In genomic region chr19:49921871-49922755, GRCh38 we compare ENCODE assay signal across 12 cellular contexts. TPM values are rescaled to one million over a fixed set of nuclear protein-coding genes. Genes with fewer than 3 reads are reported as not detected.
A peak's percentile ranks its signal among the peaks of the same experiment; 100 is the strongest.
DNase-seq lines count a peak whose midpoint lies in the region; ATAC-seq, FAIRE-seq and TF ChIP-seq lines count a peak whose summit lies in the region.
"Had no signal": no experiment of that assay in that cellular context is flagged by ENCODE, and none has a peak within 500 bp of the region (broad histone marks: within the 10 kb centered on the region; RNA-seq: fewer than 3 reads in every experiment).

No MANE protein-coding gene starts in this region.

- no peaks in the 10 kb centered on the region for H3K27me3 ChIP-seq in CD4-positive, CD25-positive, alpha-beta regulatory T cell (ENCODE audit: control insufficient read depth, insufficient read depth, low read length)
- H3K27me3 ChIP-seq in KMS-11 (ENCODE audit: insufficient read depth, low read depth) (no peaks in the 10 kb centered on the region), GM12878 (replicated peaks in 1 of 2; ENCODE audit: control insufficient read depth in 2 of 2, insufficient read depth in 2 of 2, low read length in 1 of 2) (no peaks in the 10 kb centered on the region), body of pancreas (no peaks in the 10 kb centered on the region)
- H3K27me3 ChIP-seq in naive thymus-derived CD4-positive, alpha-beta T cell (ENCODE audit: control insufficient read depth in 2 of 2, insufficient read depth in 2 of 2, low read length in 2 of 2) = no peaks in the 10 kb centered on the region
- H3K27me3 ChIP-seq: esophagus muscularis mucosa had no signal

- H3K27ac Mint-ChIP-seq in CD4-positive, CD25-positive, alpha-beta regulatory T cell = peak overlapping the region in 1 of 3 donors; percentile 89
- peak overlapping the region in 1 of 9 donors; percentile 32 for H3K27ac Mint-ChIP-seq in naive thymus-derived CD4-positive, alpha-beta T cell

- H2AFZ ChIP-seq in KMS-11 (ENCODE audit: low read depth) = no peak overlapping the region
- no peak overlapping the region for H2AFZ ChIP-seq in GM12878 (ENCODE audit: control insufficient read depth, low read depth, low read length)

- peak overlapping the region in 1 of 4 donors; percentile 4 for H3K4me3 Mint-ChIP-seq in CD4-positive, CD25-positive, alpha-beta regulatory T cell
- no peak overlapping the region for H3K4me3 Mint-ChIP-seq in naive thymus-derived CD4-positive, alpha-beta T cell

- peak overlapping the region; percentile 10 for H3K27ac ChIP-seq in CD4-positive, CD25-positive, alpha-beta regulatory T cell (ENCODE audit: insufficient read depth, low read length, poor library complexity, severe bottlenecking)
- peak overlapping the region; percentile 69; the same call in 1 of the 2 replicates for H3K27ac ChIP-seq in KMS-11
- H3K27ac ChIP-seq in GM12878 (ENCODE audit: control insufficient read depth, insufficient read depth) = peak overlapping the region; percentile 52
- H3K27ac ChIP-seq in naive thymus-derived CD4-positive, alpha-beta T cell (ENCODE audit: low read depth, low read length) = no peak overlapping the region
- H3K27ac ChIP-seq in body of pancreas = no peak overlapping the region
- H3K27ac ChIP-seq: esophagus muscularis mucosa had no signal

- DNase-seq in CD4-positive, CD25-positive, alpha-beta regulatory T cell = no peak
- no peak for DNase-seq in GM12878 (ENCODE audit: low read depth, low spot score)
- no peak for DNase-seq in naive thymus-derived CD4-positive, alpha-beta T cell
- no peak for DNase-seq in HEK293T (ENCODE audit: extremely low spot score)
- no peak for DNase-seq in body of pancreas
- DNase-seq: GDM1, OCI-M1 had no signal

- intact Hi-C loops in GM12878 (cut with micrococcal nuclease; ENCODE audit: unreplicated experiment) (no loop called here), body of pancreas (cut with DNase I) (no loop called here)
- intact Hi-C loops in naive thymus-derived CD4-positive, alpha-beta T cell (cut with micrococcal nuclease) = no loop called here

- peaks cover 0 to 3% (median 0%) of the 10 kb centered on the region in 7 donors for H3K9me3 Mint-ChIP-seq in CD4-positive, CD25-positive, alpha-beta regulatory T cell
- H3K9me3 Mint-ChIP-seq in naive thymus-derived CD4-positive, alpha-beta T cell = peaks cover 0 to 1% (median 0%) of the 10 kb centered on the region in 11 donors

- H3K4me1 ChIP-seq in CD4-positive, CD25-positive, alpha-beta regulatory T cell (ENCODE audit: control insufficient read depth, insufficient read depth, low read length, poor library complexity, severe bottlenecking) = peaks cover 13% of the 10 kb centered on the region
- peaks cover 78% of the 10 kb centered on the region for H3K4me1 ChIP-seq in KMS-11 (ENCODE audit: low read depth, poor library complexity, severe bottlenecking)
- H3K4me1 ChIP-seq in GM12878 (ENCODE audit: control insufficient read depth, insufficient read depth, low read length) = peaks cover 46% of the 10 kb centered on the region
- H3K4me1 ChIP-seq in naive thymus-derived CD4-positive, alpha-beta T cell (ENCODE audit: control insufficient read depth in 2 of 2, insufficient read depth in 2 of 2, low read length in 2 of 2) = peaks cover 0 to 3% of the 10 kb centered on the region in 2 donors
- H3K4me1 ChIP-seq in body of pancreas = no peaks in the 10 kb centered on the region

- H3K4me1 Mint-ChIP-seq in CD4-positive, CD25-positive, alpha-beta regulatory T cell = peaks cover 5 to 58% (median 15%) of the 10 kb centered on the region in 4 donors
- peaks cover 18 to 53% (median 37%) of the 10 kb centered on the region in 7 donors for H3K4me1 Mint-ChIP-seq in naive thymus-derived CD4-positive, alpha-beta T cell

- H4K20me1 ChIP-seq in KMS-11 (ENCODE audit: insufficient read depth) (peaks cover 14% of the 10 kb centered on the region; the same call in 1 of the 2 replicates), GM12878 (ENCODE audit: control insufficient read depth, insufficient read depth) (no peaks in the 10 kb centered on the region; the same call in 1 of the 2 replicates)

- POLR2A ChIA-PET in GM12878 (lab: Charles Lee) = interaction anchor here (0.5 to 2.3 kb wide), 6 partner anchors 10 to 1666 kb away, joined by 3 to 17 read pairs (median 3); partner anchors contain the start of genes CARD8, IL4I1 and PNKP
- POLR2A ChIA-PET in naive thymus-derived CD4-positive, alpha-beta T cell (lab: Charles Lee) = interaction anchor here (0.6 kb wide), 1 partner anchor 211 kb away, joined by 5 read pairs; no protein-coding TSS in a partner anchor
- POLR2A ChIA-PET in HEK293T (lab: Yijun Ruan, JAX) = interaction anchor here (1.1 to 3.8 kb wide), 2 partner anchors 7 to 35 kb away, joined by 3 to 27 read pairs; partner anchors contain the start of genes ATF5 and NUP62

- H3K27me3 Mint-ChIP-seq in CD4-positive, CD25-positive, alpha-beta regulatory T cell = no peaks in the 10 kb centered on the region
- no peaks in the 10 kb centered on the region for H3K27me3 Mint-ChIP-seq in naive thymus-derived CD4-positive, alpha-beta T cell

- RAD21 ChIA-PET in GM12878 (lab: Charles Lee; ENCODE audit: unreplicated experiment) = interaction anchor here (0.6 to 1.5 kb wide), 2 partner anchors 11 to 34 kb away, joined by 3 to 7 read pairs; no protein-coding TSS in a partner anchor

- no peak for TF ChIP-seq EP300 in GM12878 (IDR thresholded peaks at IDR 0.05; ENCODE audit: borderline replicate concordance in 1 of 2, control insufficient read depth in 1 of 2, low read depth in 2 of 2, low read length in 2 of 2)

- peak in 1 of 2 donors; percentile 16 for ATAC-seq in CD4-positive, CD25-positive, alpha-beta regulatory T cell (ENCODE audit: low read depth in 2 of 2)
- ATAC-seq in GM12878 (peak; percentile 9; the same call in 2 of the 3 replicates), HG02938 (IDR thresholded peaks at IDR 0.05; ENCODE audit: unreplicated experiment) (no peak), body of pancreas (no peak), HG03520 (IDR thresholded peaks at IDR 0.05; ENCODE audit: unreplicated experiment) (no peak)
- ATAC-seq in naive thymus-derived CD4-positive, alpha-beta T cell = peak; percentile 29
- ATAC-seq: mucosa of descending colon had no signal

- H3K36me3 ChIP-seq in CD4-positive, CD25-positive, alpha-beta regulatory T cell (ENCODE audit: control insufficient read depth, insufficient read depth, low read length) = peaks cover 52% of the 10 kb centered on the region
- H3K36me3 ChIP-seq in KMS-11 (ENCODE audit: insufficient read depth) (peaks cover 14% of the 10 kb centered on the region; the same call in 1 of the 2 replicates), GM12878 (ENCODE audit: control insufficient read depth in 2 of 2, insufficient read depth in 2 of 2, low read length in 1 of 2) (peaks cover 21 to 40% of the 10 kb centered on the region in 2 experiments), body of pancreas (replicated peaks in 1 of 2; ENCODE audit: insufficient read depth in 1 of 2, low read depth in 2 of 2) (peaks cover 0 to 6% of the 10 kb centered on the region in 2 donors)
- peaks cover 0 to 63% (median 13%) of the 10 kb centered on the region in 3 experiments for H3K36me3 ChIP-seq in naive thymus-derived CD4-positive, alpha-beta T cell (ENCODE audit: control insufficient read depth in 2 of 3, insufficient read depth in 3 of 3, low read length in 3 of 3)

- H3K79me2 ChIP-seq in KMS-11 (ENCODE audit: insufficient read depth, low read depth) (peaks cover 97% of the 10 kb centered on the region), GM12878 (ENCODE audit: control insufficient read depth, insufficient read depth, low read length) (peaks cover 91% of the 10 kb centered on the region)

- TF ChIP-seq CTCF in KMS-11 (conservative IDR thresholded peaks at IDR 0.05; ENCODE audit: low read depth, low read length) = no peak
- no peak for TF ChIP-seq CTCF in GM12878 (IDR thresholded peaks at IDR 0.05 in 2 of 3, conservative IDR thresholded peaks at IDR 0.05 in 1 of 3; ENCODE audit: control insufficient read depth in 2 of 3, extremely low read depth in 1 of 3, insufficient read depth in 1 of 3, low read depth in 3 of 3, low read length in 3 of 3)
- no peak for TF ChIP-seq CTCF in body of pancreas (IDR thresholded peaks at IDR 0.05)

- H3K9me3 ChIP-seq in CD4-positive, CD25-positive, alpha-beta regulatory T cell (ENCODE audit: control insufficient read depth in 2 of 2, low read length in 2 of 2) = no peaks in the 10 kb centered on the region
- no peaks in the 10 kb centered on the region for H3K9me3 ChIP-seq in GM12878 (replicated peaks; ENCODE audit: control insufficient read depth, insufficient read depth, low read length)
- no peaks in the 10 kb centered on the region for H3K9me3 ChIP-seq in naive thymus-derived CD4-positive, alpha-beta T cell (ENCODE audit: control insufficient read depth in 2 of 3, low read length in 3 of 3)
- no peaks in the 10 kb centered on the region for H3K9me3 ChIP-seq in body of pancreas
- H3K9me3 ChIP-seq: esophagus muscularis mucosa, mucosa of descending colon had no signal

- FAIRE-seq in GM12878 (lab: Jason Lieb, UNC) = no peak

- TF ChIP-seq RAD21 in GM12878 (IDR thresholded peaks at IDR 0.05; ENCODE audit: insufficient read depth, low read depth, low read length) = no peak

- peak; percentile 60 for TF ChIP-seq POLR2A in GM12878 (IDR thresholded peaks at IDR 0.05; ENCODE audit: low read depth, low read length)
- TF ChIP-seq POLR2A in body of pancreas (IDR thresholded peaks at IDR 0.05) = no peak

- WGBS in GM12878 (ENCODE audit: insufficient coverage, insufficient replicate concordance, low lambda C conversion rate, missing lambda C conversion rate) = 76% methylated on average over 19 of the region's 19 CpGs
- WGBS in body of pancreas, 2 donors = 79 to 88% methylated on average over 14 to 19 of the region's 19 CpGs

- H3K4me2 ChIP-seq in KMS-11 (peak overlapping the region; percentile 38), GM12878 (ENCODE audit: control insufficient read depth, insufficient read depth) (peak overlapping the region; percentile 38)

- H3K4me3 ChIP-seq in CD4-positive, CD25-positive, alpha-beta regulatory T cell (ENCODE audit: low read depth, low read length) = no peak overlapping the region
- no peak overlapping the region for H3K4me3 ChIP-seq in KMS-11 (IDR thresholded peaks at IDR 0.05; ENCODE audit: insufficient read depth, low read depth, low read length)
- no peak overlapping the region for H3K4me3 ChIP-seq in GM12878
- H3K4me3 ChIP-seq in naive thymus-derived CD4-positive, alpha-beta T cell (ENCODE audit: low read length) = no peak overlapping the region
- H3K4me3 ChIP-seq in body of pancreas = no peak overlapping the region
- H3K4me3 ChIP-seq: esophagus muscularis mucosa, mucosa of descending colon had no signal

- SMC1A ChIA-PET in GM12878 (lab: Charles Lee; ENCODE audit: uncharacterized antibody, unreplicated experiment) = interaction anchor here (1.5 to 1.9 kb wide), 2 partner anchors 11 to 53 kb away, joined by 6 to 7 read pairs; no protein-coding TSS in a partner anchor

- CTCF ChIA-PET in GM12878 (lab: Yijun Ruan, JAX) = interaction anchor here (1.5 kb wide), 1 partner anchor 8 kb away, joined by 6 read pairs; no protein-coding TSS in a partner anchor
- CTCF ChIA-PET in naive thymus-derived CD4-positive, alpha-beta T cell (lab: Charles Lee) = no interaction called here
- CTCF ChIA-PET in HEK293T (lab: Yijun Ruan, JAX) = no interaction called here

- BruUV-seq in GM12878 (replicated peaks; lab: Mats Ljungman, UMichigan) = no TSS peak

- no peak overlapping the region for H3K9ac ChIP-seq in KMS-11
- H3K9ac ChIP-seq in GM12878 (ENCODE audit: control insufficient read depth, insufficient read depth, low read length) = no peak overlapping the region

- H3K36me3 Mint-ChIP-seq in CD4-positive, CD25-positive, alpha-beta regulatory T cell = peaks cover 15% of the 10 kb centered on the region
- peaks cover 0 to 27% (median 3%) of the 10 kb centered on the region in 5 donors for H3K36me3 Mint-ChIP-seq in naive thymus-derived CD4-positive, alpha-beta T cell

- in situ Hi-C loops in GM12878 (cut with MboI) = no loop called here

RNA-seq across cellular contexts. Expression of gene ATF5, which starts 6.9 kb away (rescaled TPM):
- 19.7 TPM for total RNA-seq in CD4-positive, CD25-positive, alpha-beta regulatory T cell
- polyA plus RNA-seq in CD4-positive, CD25-positive, alpha-beta regulatory T cell = 1 to 10 TPM in 2 of 4 donors, under 1 TPM in 2; 0.60 to 1.5 (median 1.1) TPM
- 30.9 and 34.7 TPM in 2 replicates for total RNA-seq in GM12878 (2013; cell fraction: nucleolus; rRNA removed)
- total RNA-seq in GM12878 (2014; rRNA removed) (24.8 and 29.0 TPM in 2 replicates), GM12878 (2014; rRNA removed; fragmentation: Illumina TruSeq; extraction: Trizol) (16.7 and 17.6 TPM in 2 replicates), GM12878 (2021) (82.1 and 83.1 TPM in 2 replicates), body of pancreas (10 to 100 TPM in 1 of 2 donors, 1 to 10 TPM in 1; 4.7 to 12.2 TPM)
- 74.7 TPM for polyA plus RNA-seq in GM12878 (2011; ENCODE audit: low read depth)
- polyA plus RNA-seq in GM12878 (2011; rRNA removed) (122 and 133 TPM in 2 replicates), GM12878 (2014; fragmentation: Illumina TruSeq; extraction: Trizol) (38.1 and 41.1 TPM in 2 replicates), GM12878 (2014; fragmentation: Nextera tagmentation; extraction: Ambion mirVana) (10 to 100 TPM in 1 of 2 experiments, 1 to 10 TPM in 1; 9.1 to 10.1 TPM), GM12878 (2014; rRNA removed) (55.2 and 63.1 TPM in 2 replicates), GM12878 (2016; fragmentation: Nextera tagmentation; extraction: Ambion mirVana) (10 to 100 TPM; 16.3 to 19.0 TPM)
- polyA plus RNA-seq in GM12878 (2011; cell fraction: cytosol; rRNA removed) = 117 and 157 TPM in 2 replicates
- 263 and 301 TPM in 2 replicates for polyA plus RNA-seq in GM12878 (2011; cell fraction: nucleus; rRNA removed)
- 136 and 179 TPM in 2 replicates for polyA plus RNA-seq in GM12878 (2012)
- polyA minus RNA-seq in GM12878 (2011; rRNA and poly(A)+ RNA removed) = 24.1 and 57.3 TPM in 2 replicates
- 65.8 and 83.5 TPM in 2 replicates for polyA minus RNA-seq in GM12878 (2011; cell fraction: cytosol; rRNA and poly(A)+ RNA removed)
- polyA minus RNA-seq in GM12878 (2011; cell fraction: nucleus; rRNA and poly(A)+ RNA removed) = 15.8 and 26.1 TPM in 2 replicates
- 10 to 100 TPM in 3 of 5 experiments, 1 to 10 TPM in 2; 5.9 to 16.1 (median 14.9) TPM for total RNA-seq in naive thymus-derived CD4-positive, alpha-beta T cell
- polyA plus RNA-seq in naive thymus-derived CD4-positive, alpha-beta T cell = 1 to 10 TPM; 1.6 to 1.9 TPM

RNA-seq across cellular contexts. Expression of gene NUP62, which starts 7.2 kb away (rescaled TPM):
- total RNA-seq in CD4-positive, CD25-positive, alpha-beta regulatory T cell = 43.1 TPM
- polyA plus RNA-seq in CD4-positive, CD25-positive, alpha-beta regulatory T cell = 10 to 100 TPM; 40.2 to 47.2 (median 41.3) TPM
- total RNA-seq in GM12878 (2013; cell fraction: nucleolus; rRNA removed) = 54.2 and 56.0 TPM in 2 replicates
- total RNA-seq in GM12878 (2014; rRNA removed) (90.7 and 95.6 TPM in 2 replicates), GM12878 (2014; rRNA removed; fragmentation: Illumina TruSeq; extraction: Trizol) (46.5 and 50.1 TPM in 2 replicates), GM12878 (2021) (102 and 108 TPM in 2 replicates), body of pancreas (10 to 100 TPM; 17.9 to 21.8 TPM)
- 25.0 TPM for polyA plus RNA-seq in GM12878 (2011; ENCODE audit: low read depth)
- polyA plus RNA-seq in GM12878 (2011; rRNA removed) (13.7 and 35.5 TPM in 2 replicates), GM12878 (2014; fragmentation: Illumina TruSeq; extraction: Trizol) (40.8 and 67.7 TPM in 2 replicates), GM12878 (2014; fragmentation: Nextera tagmentation; extraction: Ambion mirVana) (10 to 100 TPM; 19.5 to 22.0 TPM), GM12878 (2014; rRNA removed) (66.1 and 77.7 TPM in 2 replicates), GM12878 (2016; fragmentation: Nextera tagmentation; extraction: Ambion mirVana) (100 to 1,000 TPM; 105 to 110 TPM)
- 39.4 and 41.4 TPM in 2 replicates for polyA plus RNA-seq in GM12878 (2011; cell fraction: cytosol; rRNA removed)
- 25.1 and 36.3 TPM in 2 replicates for polyA plus RNA-seq in GM12878 (2011; cell fraction: nucleus; rRNA removed)
- polyA plus RNA-seq in GM12878 (2012) = 50.6 and 56.6 TPM in 2 replicates
- polyA minus RNA-seq in GM12878 (2011; rRNA and poly(A)+ RNA removed) = 24.5 and 36.2 TPM in 2 replicates
- polyA minus RNA-seq in GM12878 (2011; cell fraction: cytosol; rRNA and poly(A)+ RNA removed) = 23.4 and 24.3 TPM in 2 replicates
- 13.4 and 30.9 TPM in 2 replicates for polyA minus RNA-seq in GM12878 (2011; cell fraction: nucleus; rRNA and poly(A)+ RNA removed)
- total RNA-seq in naive thymus-derived CD4-positive, alpha-beta T cell = 100 to 1,000 TPM in 1 of 5 experiments, 10 to 100 TPM in 4; 26.9 to 130 (median 52.4) TPM
- 10 to 100 TPM; 46.3 to 65.0 TPM for polyA plus RNA-seq in naive thymus-derived CD4-positive, alpha-beta T cell

RNA-seq across cellular contexts. Expression of gene IL4I1, which starts 25.4 kb away (rescaled TPM):
- 3.7 TPM for total RNA-seq in CD4-positive, CD25-positive, alpha-beta regulatory T cell
- under 1 TPM; 0.20 to 0.85 (median 0.30) TPM for polyA plus RNA-seq in CD4-positive, CD25-positive, alpha-beta regulatory T cell
- total RNA-seq in GM12878 (2013; cell fraction: nucleolus; rRNA removed) = 73.8 and 88.4 TPM in 2 replicates
- total RNA-seq in GM12878 (2014; rRNA removed) (39.1 and 51.0 TPM in 2 replicates), GM12878 (2014; rRNA removed; fragmentation: Illumina TruSeq; extraction: Trizol) (16.2 and 17.4 TPM in 2 replicates), GM12878 (2021) (80.0 and 82.6 TPM in 2 replicates), body of pancreas (under 1 TPM in 1 of 2 donors, not detected in 1; 0.52 TPM)
- polyA plus RNA-seq in GM12878 (2011; ENCODE audit: low read depth) = 16.2 TPM
- polyA plus RNA-seq in GM12878 (2011; rRNA removed) (37.4 and 83.8 TPM in 2 replicates), GM12878 (2014; fragmentation: Illumina TruSeq; extraction: Trizol) (4.8 and 20.1 TPM in 2 replicates), GM12878 (2014; fragmentation: Nextera tagmentation; extraction: Ambion mirVana) (under 1 TPM; 0.62 to 1.00 TPM), GM12878 (2014; rRNA removed) (42.5 and 53.3 TPM in 2 replicates), GM12878 (2016; fragmentation: Nextera tagmentation; extraction: Ambion mirVana) (10 to 100 TPM; 43.0 to 45.5 TPM)
- polyA plus RNA-seq in GM12878 (2011; cell fraction: cytosol; rRNA removed) = 134 and 171 TPM in 2 replicates
- polyA plus RNA-seq in GM12878 (2011; cell fraction: nucleus; rRNA removed) = 271 and 308 TPM in 2 replicates
- polyA plus RNA-seq in GM12878 (2012) = 49.6 and 88.7 TPM in 2 replicates
- polyA minus RNA-seq in GM12878 (2011; rRNA and poly(A)+ RNA removed) = 56.8 and 118 TPM in 2 replicates
- 132 and 154 TPM in 2 replicates for polyA minus RNA-seq in GM12878 (2011; cell fraction: cytosol; rRNA and poly(A)+ RNA removed)
- polyA minus RNA-seq in GM12878 (2011; cell fraction: nucleus; rRNA and poly(A)+ RNA removed) = 56.3 and 66.6 TPM in 2 replicates
- total RNA-seq in naive thymus-derived CD4-positive, alpha-beta T cell = 1 to 10 TPM; 1.2 to 6.8 (median 1.9) TPM
- not detected for polyA plus RNA-seq in naive thymus-derived CD4-positive, alpha-beta T cell

RNA-seq across cellular contexts. Expression of gene SIGLEC11, which starts 38.9 kb away (rescaled TPM):
- total RNA-seq in CD4-positive, CD25-positive, alpha-beta regulatory T cell = not detected
- not detected for polyA plus RNA-seq in CD4-positive, CD25-positive, alpha-beta regulatory T cell
- not detected in 2 replicates for total RNA-seq in GM12878 (2013; cell fraction: nucleolus; rRNA removed)
- total RNA-seq in GM12878 (2014; rRNA removed) = not detected in 2 replicates
- total RNA-seq in GM12878 (2014; rRNA removed; fragmentation: Illumina TruSeq; extraction: Trizol) = not detected in 2 replicates
- not detected in 2 replicates for total RNA-seq in GM12878 (2021)
- not detected for polyA plus RNA-seq in GM12878 (2011; ENCODE audit: low read depth)
- polyA plus RNA-seq in GM12878 (2011; rRNA removed) = not detected in 2 replicates
- polyA plus RNA-seq in GM12878 (2011; cell fraction: cytosol; rRNA removed) = not detected in 2 replicates
- not detected in 2 replicates for polyA plus RNA-seq in GM12878 (2011; cell fraction: nucleus; rRNA removed)
- polyA plus RNA-seq in GM12878 (2012) = not detected in 2 replicates
- not detected in 2 replicates for polyA plus RNA-seq in GM12878 (2014; fragmentation: Illumina TruSeq; extraction: Trizol)
- polyA plus RNA-seq in GM12878 (2014; fragmentation: Nextera tagmentation; extraction: Ambion mirVana) = not detected
- polyA plus RNA-seq in GM12878 (2014; rRNA removed) = not detected in 2 replicates
- polyA plus RNA-seq in GM12878 (2016; fragmentation: Nextera tagmentation; extraction: Ambion mirVana) = not detected
- polyA minus RNA-seq in GM12878 (2011; rRNA and poly(A)+ RNA removed) = not detected in 2 replicates
- polyA minus RNA-seq in GM12878 (2011; cell fraction: cytosol; rRNA and poly(A)+ RNA removed) = not detected in 2 replicates
- polyA minus RNA-seq in GM12878 (2011; cell fraction: nucleus; rRNA and poly(A)+ RNA removed) = not detected in 2 replicates
- total RNA-seq in naive thymus-derived CD4-positive, alpha-beta T cell = 1 to 10 TPM in 1 of 5 experiments, under 1 TPM in 3, not detected in 1; 0.14 to 1.3 (median 0.39) TPM
- polyA plus RNA-seq in naive thymus-derived CD4-positive, alpha-beta T cell = not detected
- total RNA-seq in body of pancreas = 10 to 100 TPM in 1 of 2 donors, 1 to 10 TPM in 1; 1.3 to 12.5 TPM

RNA-seq across cellular contexts. Expression of gene TBC1D17, which starts 44.6 kb away (rescaled TPM):
- 48.1 TPM for total RNA-seq in CD4-positive, CD25-positive, alpha-beta regulatory T cell
- 1 to 10 TPM; 8.8 to 9.7 (median 9.1) TPM for polyA plus RNA-seq in CD4-positive, CD25-positive, alpha-beta regulatory T cell
- total RNA-seq in GM12878 (2013; cell fraction: nucleolus; rRNA removed) = 24.8 and 29.4 TPM in 2 replicates
- total RNA-seq in GM12878 (2014; rRNA removed) (3.5 and 3.6 TPM in 2 replicates), GM12878 (2014; rRNA removed; fragmentation: Illumina TruSeq; extraction: Trizol) (3.1 and 3.2 TPM in 2 replicates), GM12878 (2021) (20.4 and 20.9 TPM in 2 replicates), body of pancreas (10 to 100 TPM; 25.9 to 37.6 TPM)
- polyA plus RNA-seq in GM12878 (2011; ENCODE audit: low read depth) = 36.4 TPM
- polyA plus RNA-seq in GM12878 (2011; rRNA removed) (11.7 and 18.9 TPM in 2 replicates), GM12878 (2014; fragmentation: Illumina TruSeq; extraction: Trizol) (8.6 and 10.9 TPM in 2 replicates), GM12878 (2014; fragmentation: Nextera tagmentation; extraction: Ambion mirVana) (under 1 TPM; 0.42 to 0.52 TPM), GM12878 (2014; rRNA removed) (17.4 and 22.3 TPM in 2 replicates), GM12878 (2016; fragmentation: Nextera tagmentation; extraction: Ambion mirVana) (10 to 100 TPM; 11.5 to 13.2 TPM)
- polyA plus RNA-seq in GM12878 (2011; cell fraction: cytosol; rRNA removed) = 21.8 and 25.4 TPM in 2 replicates
- 93.9 and 98.8 TPM in 2 replicates for polyA plus RNA-seq in GM12878 (2011; cell fraction: nucleus; rRNA removed)
- polyA plus RNA-seq in GM12878 (2012) = 45.9 and 50.1 TPM in 2 replicates
- polyA minus RNA-seq in GM12878 (2011; rRNA and poly(A)+ RNA removed) = 11.3 and 21.0 TPM in 2 replicates
- polyA minus RNA-seq in GM12878 (2011; cell fraction: cytosol; rRNA and poly(A)+ RNA removed) = 9.3 and 10.2 TPM in 2 replicates
- polyA minus RNA-seq in GM12878 (2011; cell fraction: nucleus; rRNA and poly(A)+ RNA removed) = 18.5 and 22.0 TPM in 2 replicates
- total RNA-seq in naive thymus-derived CD4-positive, alpha-beta T cell = 100 to 1,000 TPM in 1 of 5 experiments, 10 to 100 TPM in 4; 42.9 to 106 (median 53.0) TPM
- 10 to 100 TPM; 11.6 to 22.2 TPM for polyA plus RNA-seq in naive thymus-derived CD4-positive, alpha-beta T cell

Comparison
In these comparisons a context has a peak if more than half of its experiments do, and no peak if none do; other contexts are left out.
1. ATAC-seq: peak in GM12878 (single experiment) and naive thymus-derived CD4-positive, alpha-beta T cell (single experiment); none in HG02938 (single experiment), body of pancreas (single experiment) and HG03520 (single experiment).
2. H3K27ac ChIP-seq: peak in CD4-positive, CD25-positive, alpha-beta regulatory T cell (single experiment), KMS-11 (single experiment) and GM12878 (single experiment); none in naive thymus-derived CD4-positive, alpha-beta T cell (single experiment) and body of pancreas (0 of 4).